Comparison of ENCODE assay signal across 1 cellular context in the genomic region with DNA sequence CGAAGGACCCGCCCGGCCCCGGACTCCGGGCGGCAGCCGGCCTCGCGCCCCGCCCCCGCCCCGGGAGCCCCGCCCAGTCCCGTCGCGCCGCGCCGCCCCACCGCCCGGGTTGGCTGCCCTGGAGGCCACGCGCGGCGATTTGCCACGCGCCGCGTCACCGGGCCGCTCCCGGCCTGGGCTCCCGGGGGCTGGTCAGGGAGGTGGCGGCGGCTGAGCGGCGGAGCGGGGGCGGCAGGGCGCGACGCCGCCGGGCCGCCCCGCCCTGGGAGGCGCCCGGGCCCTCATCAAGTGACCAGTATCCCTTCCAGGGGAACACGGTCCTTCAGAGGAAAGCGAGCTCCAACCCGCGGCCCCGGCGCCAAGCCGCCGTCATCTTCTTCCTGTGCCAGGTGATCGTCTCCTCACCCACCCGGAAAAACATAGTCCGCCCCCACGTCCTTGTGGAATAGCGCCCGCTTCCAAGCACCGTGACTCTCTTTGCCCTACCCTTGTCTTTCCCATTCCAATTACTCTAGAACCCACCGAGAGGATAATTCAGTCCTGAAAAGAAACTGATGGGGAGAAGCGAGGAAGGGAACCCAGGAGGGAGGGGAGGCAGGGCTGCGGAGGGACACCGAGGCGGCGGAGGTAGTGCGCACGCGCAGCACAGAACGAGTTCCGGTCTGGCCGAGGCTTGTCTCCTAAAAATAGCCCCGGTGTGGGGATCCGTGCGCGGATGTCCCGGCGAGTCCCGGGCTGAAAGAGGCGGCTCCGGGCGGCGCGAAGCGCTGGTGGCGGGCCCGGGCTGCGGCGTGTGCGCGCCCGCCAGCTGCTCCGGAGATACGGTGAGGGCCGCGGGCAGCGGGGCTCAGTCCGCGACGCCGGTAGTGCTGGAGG.
TF ChIP-seq lines count a peak whose summit lies in the region.

A gene (plus strand): TSS at position 704 of the 876 bp plus-strand sequence. CDS start 67,136 bp downstream, outside the sequence.

TF ChIP-seq in HepG2, 621 proteins besides CTCF, POLR2A, EP300 and RAD21 (continued from another document and continues in another):
- TF ChIP-seq, protein P1, sequence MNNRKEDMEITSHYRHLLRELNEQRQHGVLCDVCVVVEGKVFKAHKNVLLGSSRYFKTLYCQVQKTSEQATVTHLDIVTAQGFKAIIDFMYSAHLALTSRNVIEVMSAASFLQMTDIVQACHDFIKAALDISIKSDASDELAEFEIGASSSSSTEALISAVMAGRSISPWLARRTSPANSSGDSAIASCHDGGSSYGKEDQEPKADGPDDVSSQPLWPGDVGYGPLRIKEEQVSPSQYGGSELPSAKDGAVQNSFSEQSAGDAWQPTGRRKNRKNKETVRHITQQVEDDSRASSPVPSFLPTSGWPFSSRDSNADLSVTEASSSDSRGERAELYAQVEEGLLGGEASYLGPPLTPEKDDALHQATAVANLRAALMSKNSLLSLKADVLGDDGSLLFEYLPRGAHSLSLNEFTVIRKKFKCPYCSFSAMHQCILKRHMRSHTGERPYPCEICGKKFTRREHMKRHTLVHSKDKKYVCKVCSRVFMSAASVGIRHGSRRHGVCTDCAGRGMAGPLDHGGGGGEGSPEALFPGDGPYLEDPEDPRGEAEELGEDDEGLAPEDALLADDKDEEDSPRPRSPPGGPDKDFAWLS (CRISPR knock-in tag; IDR thresholded peaks at IDR 0.05; ENCODE audit: borderline replicate concordance): no peak
- TF ChIP-seq THYN1 (CRISPR knock-in tag; IDR thresholded peaks at IDR 0.05; ENCODE audit: borderline replicate concordance, low read depth): no peak
- TF ChIP-seq SIN3B (IDR thresholded peaks at IDR 0.05; ENCODE audit: low read length): no peak
- peak; percentile 71; the same call in 1 of the 2 replicates for TF ChIP-seq HDAC2 (CRISPR knock-in tag; IDR thresholded peaks at IDR 0.05)
- TF ChIP-seq, protein P2, sequence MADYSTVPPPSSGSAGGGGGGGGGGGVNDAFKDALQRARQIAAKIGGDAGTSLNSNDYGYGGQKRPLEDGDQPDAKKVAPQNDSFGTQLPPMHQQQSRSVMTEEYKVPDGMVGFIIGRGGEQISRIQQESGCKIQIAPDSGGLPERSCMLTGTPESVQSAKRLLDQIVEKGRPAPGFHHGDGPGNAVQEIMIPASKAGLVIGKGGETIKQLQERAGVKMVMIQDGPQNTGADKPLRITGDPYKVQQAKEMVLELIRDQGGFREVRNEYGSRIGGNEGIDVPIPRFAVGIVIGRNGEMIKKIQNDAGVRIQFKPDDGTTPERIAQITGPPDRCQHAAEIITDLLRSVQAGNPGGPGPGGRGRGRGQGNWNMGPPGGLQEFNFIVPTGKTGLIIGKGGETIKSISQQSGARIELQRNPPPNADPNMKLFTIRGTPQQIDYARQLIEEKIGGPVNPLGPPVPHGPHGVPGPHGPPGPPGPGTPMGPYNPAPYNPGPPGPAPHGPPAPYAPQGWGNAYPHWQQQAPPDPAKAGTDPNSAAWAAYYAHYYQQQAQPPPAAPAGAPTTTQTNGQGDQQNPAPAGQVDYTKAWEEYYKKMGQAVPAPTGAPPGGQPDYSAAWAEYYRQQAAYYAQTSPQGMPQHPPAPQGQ (CRISPR knock-in tag; IDR thresholded peaks at IDR 0.05; ENCODE audit: borderline replicate concordance): no peak
- TF ChIP-seq, protein P3, sequence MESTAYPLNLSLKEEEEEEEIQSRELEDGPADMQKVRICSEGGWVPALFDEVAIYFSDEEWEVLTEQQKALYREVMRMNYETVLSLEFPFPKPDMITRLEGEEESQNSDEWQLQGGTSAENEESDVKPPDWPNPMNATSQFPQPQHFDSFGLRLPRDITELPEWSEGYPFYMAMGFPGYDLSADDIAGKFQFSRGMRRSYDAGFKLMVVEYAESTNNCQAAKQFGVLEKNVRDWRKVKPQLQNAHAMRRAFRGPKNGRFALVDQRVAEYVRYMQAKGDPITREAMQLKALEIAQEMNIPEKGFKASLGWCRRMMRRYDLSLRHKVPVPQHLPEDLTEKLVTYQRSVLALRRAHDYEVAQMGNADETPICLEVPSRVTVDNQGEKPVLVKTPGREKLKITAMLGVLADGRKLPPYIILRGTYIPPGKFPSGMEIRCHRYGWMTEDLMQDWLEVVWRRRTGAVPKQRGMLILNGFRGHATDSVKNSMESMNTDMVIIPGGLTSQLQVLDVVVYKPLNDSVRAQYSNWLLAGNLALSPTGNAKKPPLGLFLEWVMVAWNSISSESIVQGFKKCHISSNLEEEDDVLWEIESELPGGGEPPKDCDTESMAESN (CRISPR knock-in tag; conservative IDR thresholded peaks at IDR 0.05): 0 out of 2 replicates have a peak, but pooled peaks have one; percentile 38
- no peak for TF ChIP-seq NFIB (CRISPR knock-in tag; IDR thresholded peaks at IDR 0.05; ENCODE audit: borderline replicate concordance)
- peak; percentile 50; the same call in 1 of the 2 replicates for TF ChIP-seq RARA (CRISPR knock-in tag; IDR thresholded peaks at IDR 0.05)
- TF ChIP-seq ZNF883 (CRISPR knock-in tag; IDR thresholded peaks at IDR 0.05; ENCODE audit: not compliant biosample characterization): peak; percentile 41
- TF ChIP-seq ZSCAN12 (CRISPR knock-in tag; IDR thresholded peaks at IDR 0.05): no peak; the same call in 1 of the 2 replicates
- peak; percentile 68; the same call in 1 of the 2 replicates for TF ChIP-seq ZNF225 (CRISPR knock-in tag; IDR thresholded peaks at IDR 0.05)
- TF ChIP-seq ZNF451 (CRISPR knock-in tag; IDR thresholded peaks at IDR 0.05): 0 out of 2 replicates have a peak, but pooled peaks have one; percentile 53
- TF ChIP-seq ZFYVE20 (CRISPR knock-in tag; IDR thresholded peaks at IDR 0.05; ENCODE audit: borderline replicate concordance, low read depth): no peak
- TF ChIP-seq, protein P4, sequence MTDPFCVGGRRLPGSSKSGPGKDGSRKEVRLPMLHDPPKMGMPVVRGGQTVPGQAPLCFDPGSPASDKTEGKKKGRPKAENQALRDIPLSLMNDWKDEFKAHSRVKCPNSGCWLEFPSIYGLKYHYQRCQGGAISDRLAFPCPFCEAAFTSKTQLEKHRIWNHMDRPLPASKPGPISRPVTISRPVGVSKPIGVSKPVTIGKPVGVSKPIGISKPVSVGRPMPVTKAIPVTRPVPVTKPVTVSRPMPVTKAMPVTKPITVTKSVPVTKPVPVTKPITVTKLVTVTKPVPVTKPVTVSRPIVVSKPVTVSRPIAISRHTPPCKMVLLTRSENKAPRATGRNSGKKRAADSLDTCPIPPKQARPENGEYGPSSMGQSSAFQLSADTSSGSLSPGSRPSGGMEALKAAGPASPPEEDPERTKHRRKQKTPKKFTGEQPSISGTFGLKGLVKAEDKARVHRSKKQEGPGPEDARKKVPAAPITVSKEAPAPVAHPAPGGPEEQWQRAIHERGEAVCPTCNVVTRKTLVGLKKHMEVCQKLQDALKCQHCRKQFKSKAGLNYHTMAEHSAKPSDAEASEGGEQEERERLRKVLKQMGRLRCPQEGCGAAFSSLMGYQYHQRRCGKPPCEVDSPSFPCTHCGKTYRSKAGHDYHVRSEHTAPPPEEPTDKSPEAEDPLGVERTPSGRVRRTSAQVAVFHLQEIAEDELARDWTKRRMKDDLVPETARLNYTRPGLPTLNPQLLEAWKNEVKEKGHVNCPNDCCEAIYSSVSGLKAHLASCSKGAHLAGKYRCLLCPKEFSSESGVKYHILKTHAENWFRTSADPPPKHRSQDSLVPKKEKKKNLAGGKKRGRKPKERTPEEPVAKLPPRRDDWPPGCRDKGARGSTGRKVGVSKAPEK (CRISPR knock-in tag; IDR thresholded peaks at IDR 0.05; ENCODE audit: borderline replicate concordance): no peak
- peak; percentile 68; the same call in 1 of the 2 replicates for TF ChIP-seq LCORL (IDR thresholded peaks at IDR 0.05)
- TF ChIP-seq LCORL (CRISPR knock-in tag; IDR thresholded peaks at IDR 0.05): peak; percentile 87
- 0 out of 2 replicates have a peak, but pooled peaks have one; percentile 22 for TF ChIP-seq HNF4A (CRISPR knock-in tag; IDR thresholded peaks at IDR 0.05)
- peak; percentile 58; the same call in 1 of the 2 replicates for TF ChIP-seq PHF8 (CRISPR knock-in tag; IDR thresholded peaks at IDR 0.05)
- TF ChIP-seq, protein P5, sequence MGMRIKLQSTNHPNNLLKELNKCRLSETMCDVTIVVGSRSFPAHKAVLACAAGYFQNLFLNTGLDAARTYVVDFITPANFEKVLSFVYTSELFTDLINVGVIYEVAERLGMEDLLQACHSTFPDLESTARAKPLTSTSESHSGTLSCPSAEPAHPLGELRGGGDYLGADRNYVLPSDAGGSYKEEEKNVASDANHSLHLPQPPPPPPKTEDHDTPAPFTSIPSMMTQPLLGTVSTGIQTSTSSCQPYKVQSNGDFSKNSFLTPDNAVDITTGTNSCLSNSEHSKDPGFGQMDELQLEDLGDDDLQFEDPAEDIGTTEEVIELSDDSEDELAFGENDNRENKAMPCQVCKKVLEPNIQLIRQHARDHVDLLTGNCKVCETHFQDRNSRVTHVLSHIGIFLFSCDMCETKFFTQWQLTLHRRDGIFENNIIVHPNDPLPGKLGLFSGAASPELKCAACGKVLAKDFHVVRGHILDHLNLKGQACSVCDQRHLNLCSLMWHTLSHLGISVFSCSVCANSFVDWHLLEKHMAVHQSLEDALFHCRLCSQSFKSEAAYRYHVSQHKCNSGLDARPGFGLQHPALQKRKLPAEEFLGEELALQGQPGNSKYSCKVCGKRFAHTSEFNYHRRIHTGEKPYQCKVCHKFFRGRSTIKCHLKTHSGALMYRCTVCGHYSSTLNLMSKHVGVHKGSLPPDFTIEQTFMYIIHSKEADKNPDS (CRISPR knock-in tag; IDR thresholded peaks at IDR 0.05): 0 out of 2 replicates have a peak, but pooled peaks have one; percentile 47
- TF ChIP-seq, protein P6, sequence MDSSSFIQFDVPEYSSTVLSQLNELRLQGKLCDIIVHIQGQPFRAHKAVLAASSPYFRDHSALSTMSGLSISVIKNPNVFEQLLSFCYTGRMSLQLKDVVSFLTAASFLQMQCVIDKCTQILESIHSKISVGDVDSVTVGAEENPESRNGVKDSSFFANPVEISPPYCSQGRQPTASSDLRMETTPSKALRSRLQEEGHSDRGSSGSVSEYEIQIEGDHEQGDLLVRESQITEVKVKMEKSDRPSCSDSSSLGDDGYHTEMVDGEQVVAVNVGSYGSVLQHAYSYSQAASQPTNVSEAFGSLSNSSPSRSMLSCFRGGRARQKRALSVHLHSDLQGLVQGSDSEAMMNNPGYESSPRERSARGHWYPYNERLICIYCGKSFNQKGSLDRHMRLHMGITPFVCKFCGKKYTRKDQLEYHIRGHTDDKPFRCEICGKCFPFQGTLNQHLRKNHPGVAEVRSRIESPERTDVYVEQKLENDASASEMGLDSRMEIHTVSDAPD (CRISPR knock-in tag; IDR thresholded peaks at IDR 0.05): 0 out of 2 replicates have a peak, but pooled peaks have one; percentile 20
- TF ChIP-seq ZNF232 (CRISPR knock-in tag; IDR thresholded peaks at IDR 0.05; ENCODE audit: borderline replicate concordance): peak; percentile 81; the same call in 1 of the 2 replicates
- no peak; the same call in 1 of the 2 replicates for TF ChIP-seq ARNTL (CRISPR knock-in tag; IDR thresholded peaks at IDR 0.05)
- no peak for TF ChIP-seq REXO4 (CRISPR knock-in tag; IDR thresholded peaks at IDR 0.05; ENCODE audit: borderline replicate concordance)
- TF ChIP-seq, protein P7, sequence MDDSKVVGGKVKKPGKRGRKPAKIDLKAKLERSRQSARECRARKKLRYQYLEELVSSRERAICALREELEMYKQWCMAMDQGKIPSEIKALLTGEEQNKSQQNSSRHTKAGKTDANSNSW (CRISPR knock-in tag; IDR thresholded peaks at IDR 0.05; ENCODE audit: borderline replicate concordance): no peak
- TF ChIP-seq ZBTB20 (CRISPR knock-in tag; IDR thresholded peaks at IDR 0.05; ENCODE audit: borderline replicate concordance, low read depth): no peak; the same call in 1 of the 2 replicates
- no peak for TF ChIP-seq ZFP36L2 (CRISPR knock-in tag; IDR thresholded peaks at IDR 0.05)
- no peak for TF ChIP-seq RFXAP (CRISPR knock-in tag; IDR thresholded peaks at IDR 0.05; ENCODE audit: borderline replicate concordance)
- no peak for TF ChIP-seq ZNF652 (CRISPR knock-in tag; IDR thresholded peaks at IDR 0.05; ENCODE audit: borderline replicate concordance, low read depth)
- 0 out of 2 replicates have a peak, but pooled peaks have one; percentile 68 for TF ChIP-seq TSC22D2 (CRISPR knock-in tag; IDR thresholded peaks at IDR 0.05; ENCODE audit: borderline replicate concordance)
- no peak for TF ChIP-seq ZNF550 (CRISPR knock-in tag; IDR thresholded peaks at IDR 0.05; ENCODE audit: borderline replicate concordance)
- TF ChIP-seq, protein P8, sequence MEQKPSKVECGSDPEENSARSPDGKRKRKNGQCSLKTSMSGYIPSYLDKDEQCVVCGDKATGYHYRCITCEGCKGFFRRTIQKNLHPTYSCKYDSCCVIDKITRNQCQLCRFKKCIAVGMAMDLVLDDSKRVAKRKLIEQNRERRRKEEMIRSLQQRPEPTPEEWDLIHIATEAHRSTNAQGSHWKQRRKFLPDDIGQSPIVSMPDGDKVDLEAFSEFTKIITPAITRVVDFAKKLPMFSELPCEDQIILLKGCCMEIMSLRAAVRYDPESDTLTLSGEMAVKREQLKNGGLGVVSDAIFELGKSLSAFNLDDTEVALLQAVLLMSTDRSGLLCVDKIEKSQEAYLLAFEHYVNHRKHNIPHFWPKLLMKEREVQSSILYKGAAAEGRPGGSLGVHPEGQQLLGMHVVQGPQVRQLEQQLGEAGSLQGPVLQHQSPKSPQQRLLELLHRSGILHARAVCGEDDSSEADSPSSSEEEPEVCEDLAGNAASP (CRISPR knock-in tag; IDR thresholded peaks at IDR 0.05; ENCODE audit: borderline replicate concordance): no peak
- peak; percentile 75 for TF ChIP-seq SKI (IDR thresholded peaks at IDR 0.05; ENCODE audit: partially characterized antibody)
- TF ChIP-seq FOXK2 (IDR thresholded peaks at IDR 0.05): no peak
- TF ChIP-seq ZFX (CRISPR knock-in tag; IDR thresholded peaks at IDR 0.05; ENCODE audit: low read depth): peak; percentile 66
- peak; percentile 50; the same call in 1 of the 2 replicates for TF ChIP-seq GFI1 (CRISPR knock-in tag; IDR thresholded peaks at IDR 0.05; ENCODE audit: borderline replicate concordance)
- peak; percentile 50; the same call in 1 of the 2 replicates for TF ChIP-seq RXRA (CRISPR knock-in tag; IDR thresholded peaks at IDR 0.05)
- 0 out of 2 replicates have a peak, but pooled peaks have one; percentile 74 for TF ChIP-seq ZNF841 (CRISPR knock-in tag; IDR thresholded peaks at IDR 0.05; ENCODE audit: borderline replicate concordance)
- TF ChIP-seq ZSCAN30 (CRISPR knock-in tag; IDR thresholded peaks at IDR 0.05): no peak; the same call in 1 of the 2 replicates
- TF ChIP-seq ZNF572 (CRISPR knock-in tag; IDR thresholded peaks at IDR 0.05): no peak
- no peak for TF ChIP-seq ZNF598 (CRISPR knock-in tag; IDR thresholded peaks at IDR 0.05; ENCODE audit: borderline replicate concordance)
- TF ChIP-seq SPEN (CRISPR knock-in tag; IDR thresholded peaks at IDR 0.05; ENCODE audit: low read depth): peak; percentile 74
- TF ChIP-seq, protein P9, sequence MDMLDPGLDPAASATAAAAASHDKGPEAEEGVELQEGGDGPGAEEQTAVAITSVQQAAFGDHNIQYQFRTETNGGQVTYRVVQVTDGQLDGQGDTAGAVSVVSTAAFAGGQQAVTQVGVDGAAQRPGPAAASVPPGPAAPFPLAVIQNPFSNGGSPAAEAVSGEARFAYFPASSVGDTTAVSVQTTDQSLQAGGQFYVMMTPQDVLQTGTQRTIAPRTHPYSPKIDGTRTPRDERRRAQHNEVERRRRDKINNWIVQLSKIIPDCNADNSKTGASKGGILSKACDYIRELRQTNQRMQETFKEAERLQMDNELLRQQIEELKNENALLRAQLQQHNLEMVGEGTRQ (IDR thresholded peaks at IDR 0.05; ENCODE audit: low read depth, low read length): no peak
- TF ChIP-seq, protein P9 (CRISPR knock-in tag; IDR thresholded peaks at IDR 0.05; ENCODE audit: borderline replicate concordance): 0 out of 2 replicates have a peak, but pooled peaks have one; percentile 18
